Comparison of ENCODE assay signal across 1 cellular context in the genomic region with DNA sequence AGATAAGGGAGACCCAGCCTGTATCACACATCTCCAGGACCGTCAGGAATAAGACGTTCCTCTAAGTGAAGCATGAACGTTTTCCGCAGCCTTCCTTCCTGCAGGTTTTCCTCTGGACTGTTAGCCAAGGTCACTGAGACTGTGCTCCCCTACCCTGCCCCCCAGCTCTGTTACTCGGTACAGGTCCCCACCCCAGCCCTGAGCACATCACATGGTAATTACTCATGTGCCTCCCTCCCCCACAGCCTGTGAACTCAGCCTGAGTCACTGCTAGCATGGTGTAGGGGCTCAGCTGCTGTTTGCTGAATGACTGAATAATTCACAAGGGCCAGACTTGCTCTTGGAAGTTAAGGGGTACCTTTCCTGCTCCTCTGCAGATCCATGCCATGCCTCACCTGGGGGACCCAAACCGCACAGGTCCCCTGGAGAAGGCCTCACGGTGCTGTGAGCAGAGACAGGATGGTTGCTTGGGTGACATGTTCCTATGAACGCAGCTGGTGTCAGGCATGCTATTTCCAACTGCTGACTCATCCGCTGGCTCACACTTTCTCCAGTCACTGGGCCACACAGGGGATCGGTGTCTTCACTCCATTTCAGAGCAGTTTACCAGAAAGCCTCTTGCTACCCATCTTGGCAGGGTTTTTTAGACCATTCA.
TF ChIP-seq lines count a peak whose summit lies in the region.

No MANE protein-coding gene starts in this region.

TF ChIP-seq in K562, 482 proteins besides CTCF, POLR2A, EP300 and RAD21 (continued from another document and continues in another):
- TF ChIP-seq CREBBP (IDR thresholded peaks at IDR 0.05; ENCODE audit: low read depth, low read length) (no peak), FUS (optimal IDR thresholded peaks at IDR 0.05; ENCODE audit: low read depth, low read length) (no peak), RBM22 (IDR thresholded peaks at IDR 0.05; ENCODE audit: low read depth, low read length, poor library complexity, severe bottlenecking) (no peak), RBM17 (IDR thresholded peaks at IDR 0.05; ENCODE audit: borderline replicate concordance, low read depth, low read length) (no peak), CEBPB (tag; IDR thresholded peaks at IDR 0.05) (no peak), RNF2 (IDR thresholded peaks at IDR 0.05) (peak; percentile 81), ZNF354B (CRISPR knock-in tag; IDR thresholded peaks at IDR 0.05) (no peak), GABPB1 (CRISPR knock-in tag; IDR thresholded peaks at IDR 0.05) (peak; percentile 60; the same call in 1 of the 2 replicates), ZNF124 (CRISPR knock-in tag; IDR thresholded peaks at IDR 0.05) (no peak), HEY1 (CRISPR knock-in tag; IDR thresholded peaks at IDR 0.05; ENCODE audit: borderline replicate concordance) (no peak), ZNF212 (CRISPR knock-in tag; IDR thresholded peaks at IDR 0.05) (no peak), RBM14 (IDR thresholded peaks at IDR 0.05; ENCODE audit: borderline replicate concordance, insufficient read depth, low read depth, low read length) (no peak), LEF1 (IDR thresholded peaks at IDR 0.05) (peak; percentile 97), YY1 (IDR thresholded peaks at IDR 0.05; ENCODE audit: borderline replicate concordance in 1 of 3, control insufficient read depth in 1 of 3, extremely low read depth in 1 of 3, insufficient read depth in 3 of 3, insufficient read length in 1 of 3, insufficient replicate concordance in 2 of 3, low read depth in 1 of 3, low read length in 2 of 3) (peak in 1 of 3 experiments; percentile 24), NR4A1 (CRISPR knock-in tag; IDR thresholded peaks at IDR 0.05) (no peak), NR4A1 (tag; IDR thresholded peaks at IDR 0.05) (no peak), NONO (IDR thresholded peaks at IDR 0.05; ENCODE audit: low read depth in 2 of 2, low read length in 1 of 2) (no peak), FOXP1 (CRISPR knock-in tag; IDR thresholded peaks at IDR 0.05) (no peak), HMGN3 (IDR thresholded peaks at IDR 0.05; ENCODE audit: borderline replicate concordance, extremely low read depth, insufficient read length, low read depth, low read length) (no peak), ERF (CRISPR knock-in tag; IDR thresholded peaks at IDR 0.05) (no peak), ZNF778 (CRISPR knock-in tag; IDR thresholded peaks at IDR 0.05) (no peak), FOS (IDR thresholded peaks at IDR 0.05; ENCODE audit: extremely low read depth, insufficient read length) (peak; percentile 67), CREB1 (IDR thresholded peaks at IDR 0.05) (no peak; the same call in 1 of the 2 replicates), CREB1 (CRISPR knock-in tag; IDR thresholded peaks at IDR 0.05) (peak; percentile 65; the same call in 1 of the 2 replicates), OTX1 (CRISPR knock-in tag; IDR thresholded peaks at IDR 0.05) (no peak), HNRNPUL1 (IDR thresholded peaks at IDR 0.05; ENCODE audit: low read length) (no peak), MCM2 (IDR thresholded peaks at IDR 0.05; ENCODE audit: low read depth) (no peak), HDGF (IDR thresholded peaks at IDR 0.05) (peak; percentile 59; the same call in 1 of the 2 replicates), SAFB (IDR thresholded peaks at IDR 0.05; ENCODE audit: borderline replicate concordance, low read depth, low read length) (no peak), STAG1 (CRISPR knock-in tag; IDR thresholded peaks at IDR 0.05; ENCODE audit: borderline replicate concordance) (no peak), PCBP2 (IDR thresholded peaks at IDR 0.05; ENCODE audit: low read depth, low read length, poor library complexity, severe bottlenecking) (no peak), ASH1L (IDR thresholded peaks at IDR 0.05; ENCODE audit: borderline replicate concordance, low read depth, partially characterized antibody) (no peak), FOXA3 (CRISPR knock-in tag; conservative IDR thresholded peaks at IDR 0.05 in 1 of 2, IDR thresholded peaks at IDR 0.05 in 1 of 2) (no peak), KLF10 (CRISPR knock-in tag; IDR thresholded peaks at IDR 0.05) (no peak), KLF16 (IDR thresholded peaks at IDR 0.05) (peak; percentile 39), ELF4 (CRISPR knock-in tag; IDR thresholded peaks at IDR 0.05) (no peak), CCNT2 (IDR thresholded peaks at IDR 0.05; ENCODE audit: borderline replicate concordance, extremely low read depth, insufficient read length, low read depth, low read length) (peak; percentile 15), NFE2L1 (tag; IDR thresholded peaks at IDR 0.05; ENCODE audit: borderline replicate concordance, low read depth) (peak; percentile 49; the same call in 1 of the 2 replicates), HNRNPLL (IDR thresholded peaks at IDR 0.05; ENCODE audit: low read depth, low read length, poor library complexity, severe bottlenecking) (no peak)
- TF ChIP-seq, protein P1, sequence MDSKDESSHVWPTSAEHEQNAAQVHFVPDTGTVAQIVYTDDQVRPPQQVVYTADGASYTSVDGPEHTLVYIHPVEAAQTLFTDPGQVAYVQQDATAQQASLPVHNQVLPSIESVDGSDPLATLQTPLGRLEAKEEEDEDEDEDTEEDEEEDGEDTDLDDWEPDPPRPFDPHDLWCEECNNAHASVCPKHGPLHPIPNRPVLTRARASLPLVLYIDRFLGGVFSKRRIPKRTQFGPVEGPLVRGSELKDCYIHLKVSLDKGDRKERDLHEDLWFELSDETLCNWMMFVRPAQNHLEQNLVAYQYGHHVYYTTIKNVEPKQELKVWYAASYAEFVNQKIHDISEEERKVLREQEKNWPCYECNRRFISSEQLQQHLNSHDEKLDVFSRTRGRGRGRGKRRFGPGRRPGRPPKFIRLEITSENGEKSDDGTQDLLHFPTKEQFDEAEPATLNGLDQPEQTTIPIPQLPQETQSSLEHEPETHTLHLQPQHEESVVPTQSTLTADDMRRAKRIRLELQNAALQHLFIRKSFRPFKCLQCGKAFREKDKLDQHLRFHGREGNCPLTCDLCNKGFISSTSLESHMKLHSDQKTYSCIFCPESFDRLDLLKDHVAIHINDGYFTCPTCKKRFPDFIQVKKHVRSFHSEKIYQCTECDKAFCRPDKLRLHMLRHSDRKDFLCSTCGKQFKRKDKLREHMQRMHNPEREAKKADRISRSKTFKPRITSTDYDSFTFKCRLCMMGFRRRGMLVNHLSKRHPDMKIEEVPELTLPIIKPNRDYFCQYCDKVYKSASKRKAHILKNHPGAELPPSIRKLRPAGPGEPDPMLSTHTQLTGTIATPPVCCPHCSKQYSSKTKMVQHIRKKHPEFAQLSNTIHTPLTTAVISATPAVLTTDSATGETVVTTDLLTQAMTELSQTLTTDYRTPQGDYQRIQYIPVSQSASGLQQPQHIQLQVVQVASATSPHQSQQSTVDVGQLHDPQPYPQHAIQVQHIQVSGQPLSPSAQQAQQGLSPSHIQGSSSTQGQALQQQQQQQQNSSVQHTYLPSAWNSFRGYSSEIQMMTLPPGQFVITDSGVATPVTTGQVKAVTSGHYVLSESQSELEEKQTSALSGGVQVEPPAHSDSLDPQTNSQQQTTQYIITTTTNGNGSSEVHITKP (IDR thresholded peaks at IDR 0.05; ENCODE audit: partially characterized antibody) = no peak
- TF ChIP-seq, protein P2, sequence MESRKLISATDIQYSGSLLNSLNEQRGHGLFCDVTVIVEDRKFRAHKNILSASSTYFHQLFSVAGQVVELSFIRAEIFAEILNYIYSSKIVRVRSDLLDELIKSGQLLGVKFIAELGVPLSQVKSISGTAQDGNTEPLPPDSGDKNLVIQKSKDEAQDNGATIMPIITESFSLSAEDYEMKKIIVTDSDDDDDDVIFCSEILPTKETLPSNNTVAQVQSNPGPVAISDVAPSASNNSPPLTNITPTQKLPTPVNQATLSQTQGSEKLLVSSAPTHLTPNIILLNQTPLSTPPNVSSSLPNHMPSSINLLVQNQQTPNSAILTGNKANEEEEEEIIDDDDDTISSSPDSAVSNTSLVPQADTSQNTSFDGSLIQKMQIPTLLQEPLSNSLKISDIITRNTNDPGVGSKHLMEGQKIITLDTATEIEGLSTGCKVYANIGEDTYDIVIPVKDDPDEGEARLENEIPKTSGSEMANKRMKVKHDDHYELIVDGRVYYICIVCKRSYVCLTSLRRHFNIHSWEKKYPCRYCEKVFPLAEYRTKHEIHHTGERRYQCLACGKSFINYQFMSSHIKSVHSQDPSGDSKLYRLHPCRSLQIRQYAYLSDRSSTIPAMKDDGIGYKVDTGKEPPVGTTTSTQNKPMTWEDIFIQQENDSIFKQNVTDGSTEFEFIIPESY (CRISPR knock-in tag; IDR thresholded peaks at IDR 0.05) = no peak
- TF ChIP-seq, protein P3, sequence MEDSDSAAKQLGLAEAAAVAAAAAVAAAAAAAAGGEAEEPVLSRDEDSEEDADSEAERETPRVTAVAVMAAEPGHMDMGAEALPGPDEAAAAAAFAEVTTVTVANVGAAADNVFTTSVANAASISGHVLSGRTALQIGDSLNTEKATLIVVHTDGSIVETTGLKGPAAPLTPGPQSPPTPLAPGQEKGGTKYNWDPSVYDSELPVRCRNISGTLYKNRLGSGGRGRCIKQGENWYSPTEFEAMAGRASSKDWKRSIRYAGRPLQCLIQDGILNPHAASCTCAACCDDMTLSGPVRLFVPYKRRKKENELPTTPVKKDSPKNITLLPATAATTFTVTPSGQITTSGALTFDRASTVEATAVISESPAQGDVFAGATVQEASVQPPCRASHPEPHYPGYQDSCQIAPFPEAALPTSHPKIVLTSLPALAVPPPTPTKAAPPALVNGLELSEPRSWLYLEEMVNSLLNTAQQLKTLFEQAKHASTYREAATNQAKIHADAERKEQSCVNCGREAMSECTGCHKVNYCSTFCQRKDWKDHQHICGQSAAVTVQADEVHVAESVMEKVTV (CRISPR knock-in tag; IDR thresholded peaks at IDR 0.05) = no peak
- TF ChIP-seq, protein P4, sequence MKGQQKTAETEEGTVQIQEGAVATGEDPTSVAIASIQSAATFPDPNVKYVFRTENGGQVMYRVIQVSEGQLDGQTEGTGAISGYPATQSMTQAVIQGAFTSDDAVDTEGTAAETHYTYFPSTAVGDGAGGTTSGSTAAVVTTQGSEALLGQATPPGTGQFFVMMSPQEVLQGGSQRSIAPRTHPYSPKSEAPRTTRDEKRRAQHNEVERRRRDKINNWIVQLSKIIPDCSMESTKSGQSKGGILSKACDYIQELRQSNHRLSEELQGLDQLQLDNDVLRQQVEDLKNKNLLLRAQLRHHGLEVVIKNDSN (CRISPR knock-in tag; IDR thresholded peaks at IDR 0.05) = peak; percentile 78
- TF ChIP-seq, protein P5, sequence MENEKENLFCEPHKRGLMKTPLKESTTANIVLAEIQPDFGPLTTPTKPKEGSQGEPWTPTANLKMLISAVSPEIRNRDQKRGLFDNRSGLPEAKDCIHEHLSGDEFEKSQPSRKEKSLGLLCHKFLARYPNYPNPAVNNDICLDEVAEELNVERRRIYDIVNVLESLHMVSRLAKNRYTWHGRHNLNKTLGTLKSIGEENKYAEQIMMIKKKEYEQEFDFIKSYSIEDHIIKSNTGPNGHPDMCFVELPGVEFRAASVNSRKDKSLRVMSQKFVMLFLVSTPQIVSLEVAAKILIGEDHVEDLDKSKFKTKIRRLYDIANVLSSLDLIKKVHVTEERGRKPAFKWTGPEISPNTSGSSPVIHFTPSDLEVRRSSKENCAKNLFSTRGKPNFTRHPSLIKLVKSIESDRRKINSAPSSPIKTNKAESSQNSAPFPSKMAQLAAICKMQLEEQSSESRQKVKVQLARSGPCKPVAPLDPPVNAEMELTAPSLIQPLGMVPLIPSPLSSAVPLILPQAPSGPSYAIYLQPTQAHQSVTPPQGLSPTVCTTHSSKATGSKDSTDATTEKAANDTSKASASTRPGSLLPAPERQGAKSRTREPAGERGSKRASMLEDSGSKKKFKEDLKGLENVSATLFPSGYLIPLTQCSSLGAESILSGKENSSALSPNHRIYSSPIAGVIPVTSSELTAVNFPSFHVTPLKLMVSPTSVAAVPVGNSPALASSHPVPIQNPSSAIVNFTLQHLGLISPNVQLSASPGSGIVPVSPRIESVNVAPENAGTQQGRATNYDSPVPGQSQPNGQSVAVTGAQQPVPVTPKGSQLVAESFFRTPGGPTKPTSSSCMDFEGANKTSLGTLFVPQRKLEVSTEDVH (IDR thresholded peaks at IDR 0.05; ENCODE audit: low read depth, partially characterized antibody) = no peak
- TF ChIP-seq, protein P6, sequence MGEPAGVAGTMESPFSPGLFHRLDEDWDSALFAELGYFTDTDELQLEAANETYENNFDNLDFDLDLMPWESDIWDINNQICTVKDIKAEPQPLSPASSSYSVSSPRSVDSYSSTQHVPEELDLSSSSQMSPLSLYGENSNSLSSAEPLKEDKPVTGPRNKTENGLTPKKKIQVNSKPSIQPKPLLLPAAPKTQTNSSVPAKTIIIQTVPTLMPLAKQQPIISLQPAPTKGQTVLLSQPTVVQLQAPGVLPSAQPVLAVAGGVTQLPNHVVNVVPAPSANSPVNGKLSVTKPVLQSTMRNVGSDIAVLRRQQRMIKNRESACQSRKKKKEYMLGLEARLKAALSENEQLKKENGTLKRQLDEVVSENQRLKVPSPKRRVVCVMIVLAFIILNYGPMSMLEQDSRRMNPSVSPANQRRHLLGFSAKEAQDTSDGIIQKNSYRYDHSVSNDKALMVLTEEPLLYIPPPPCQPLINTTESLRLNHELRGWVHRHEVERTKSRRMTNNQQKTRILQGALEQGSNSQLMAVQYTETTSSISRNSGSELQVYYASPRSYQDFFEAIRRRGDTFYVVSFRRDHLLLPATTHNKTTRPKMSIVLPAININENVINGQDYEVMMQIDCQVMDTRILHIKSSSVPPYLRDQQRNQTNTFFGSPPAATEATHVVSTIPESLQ (CRISPR knock-in tag; IDR thresholded peaks at IDR 0.05) = no peak
- TF ChIP-seq, protein P7, sequence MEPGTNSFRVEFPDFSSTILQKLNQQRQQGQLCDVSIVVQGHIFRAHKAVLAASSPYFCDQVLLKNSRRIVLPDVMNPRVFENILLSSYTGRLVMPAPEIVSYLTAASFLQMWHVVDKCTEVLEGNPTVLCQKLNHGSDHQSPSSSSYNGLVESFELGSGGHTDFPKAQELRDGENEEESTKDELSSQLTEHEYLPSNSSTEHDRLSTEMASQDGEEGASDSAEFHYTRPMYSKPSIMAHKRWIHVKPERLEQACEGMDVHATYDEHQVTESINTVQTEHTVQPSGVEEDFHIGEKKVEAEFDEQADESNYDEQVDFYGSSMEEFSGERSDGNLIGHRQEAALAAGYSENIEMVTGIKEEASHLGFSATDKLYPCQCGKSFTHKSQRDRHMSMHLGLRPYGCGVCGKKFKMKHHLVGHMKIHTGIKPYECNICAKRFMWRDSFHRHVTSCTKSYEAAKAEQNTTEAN (CRISPR knock-in tag; IDR thresholded peaks at IDR 0.05) = no peak
- TF ChIP-seq, protein P8, sequence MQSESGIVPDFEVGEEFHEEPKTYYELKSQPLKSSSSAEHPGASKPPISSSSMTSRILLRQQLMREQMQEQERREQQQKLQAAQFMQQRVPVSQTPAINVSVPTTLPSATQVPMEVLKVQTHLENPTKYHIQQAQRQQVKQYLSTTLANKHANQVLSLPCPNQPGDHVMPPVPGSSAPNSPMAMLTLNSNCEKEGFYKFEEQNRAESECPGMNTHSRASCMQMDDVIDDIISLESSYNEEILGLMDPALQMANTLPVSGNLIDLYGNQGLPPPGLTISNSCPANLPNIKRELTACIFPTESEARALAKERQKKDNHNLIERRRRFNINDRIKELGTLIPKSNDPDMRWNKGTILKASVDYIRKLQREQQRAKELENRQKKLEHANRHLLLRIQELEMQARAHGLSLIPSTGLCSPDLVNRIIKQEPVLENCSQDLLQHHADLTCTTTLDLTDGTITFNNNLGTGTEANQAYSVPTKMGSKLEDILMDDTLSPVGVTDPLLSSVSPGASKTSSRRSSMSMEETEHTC (IDR thresholded peaks at IDR 0.05) = peak; percentile 97
- TF ChIP-seq, protein P9, sequence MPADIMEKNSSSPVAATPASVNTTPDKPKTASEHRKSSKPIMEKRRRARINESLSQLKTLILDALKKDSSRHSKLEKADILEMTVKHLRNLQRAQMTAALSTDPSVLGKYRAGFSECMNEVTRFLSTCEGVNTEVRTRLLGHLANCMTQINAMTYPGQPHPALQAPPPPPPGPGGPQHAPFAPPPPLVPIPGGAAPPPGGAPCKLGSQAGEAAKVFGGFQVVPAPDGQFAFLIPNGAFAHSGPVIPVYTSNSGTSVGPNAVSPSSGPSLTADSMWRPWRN (IDR thresholded peaks at IDR 0.05; ENCODE audit: low read depth) = no peak
